Comparison of ENCODE assay signal across 1 cellular context in genomic region chr1:167278497-167278896, GRCh38.
TF ChIP-seq lines count a peak whose summit lies in the region.

No MANE protein-coding gene starts in this region.

TF ChIP-seq in GM23338, 12 proteins besides CTCF, POLR2A, EP300 and RAD21 (continued from another document):
- TF ChIP-seq REST (IDR thresholded peaks at IDR 0.05; ENCODE audit: unreplicated experiment) = no peak
- no peak for TF ChIP-seq ZNF331 (CRISPR knock-in tag; IDR thresholded peaks at IDR 0.05; ENCODE audit: low read depth)
- no peak for TF ChIP-seq CREB1 (CRISPR knock-in tag; IDR thresholded peaks at IDR 0.05; ENCODE audit: low read depth)
- TF ChIP-seq JUNB (IDR thresholded peaks at IDR 0.05; ENCODE audit: unreplicated experiment) = no peak
- TF ChIP-seq POLR2AphosphoS5 (IDR thresholded peaks at IDR 0.05; ENCODE audit: low read depth) = no peak
- no peak for TF ChIP-seq NANOG (IDR thresholded peaks at IDR 0.05; ENCODE audit: borderline replicate concordance)
- TF ChIP-seq EZH2phosphoT487 (IDR thresholded peaks at IDR 0.05; ENCODE audit: unreplicated experiment) = no peak
- TF ChIP-seq EZH2 (IDR thresholded peaks at IDR 0.05; ENCODE audit: low read depth, unreplicated experiment) = no peak
- no peak for TF ChIP-seq ZNF114 (CRISPR knock-in tag; IDR thresholded peaks at IDR 0.05)
